Comparison of ENCODE assay signal across 8 cellular contexts in genomic region chr14:95515080-95515489, GRCh38. TPM values are rescaled to one million over a fixed set of nuclear protein-coding genes. Genes with fewer than 3 reads are reported as not detected.
DNase-seq lines count a peak whose midpoint lies in the region; ATAC-seq and TF ChIP-seq lines count a peak whose summit lies in the region.

No MANE protein-coding gene starts in this region.

- H3K79me2 ChIP-seq in MM.1S (ENCODE audit: low read length): peaks cover 52% of the 10 kb centered on the region

- H3K4me2 ChIP-seq in MM.1S (ENCODE audit: low read depth, low read length): peak overlapping the region; percentile 94

- POLR2A ChIA-PET in HEK293T (lab: Yijun Ruan, JAX): interaction anchor here (3.7 kb wide), 1 partner anchor 19 kb away, joined by 15 read pairs; the partner anchor contains the start of gene GLRX5

- intact Hi-C loops in body of pancreas (cut with DNase I): no loop called here

- no peak for TF ChIP-seq POLR2A in body of pancreas (IDR thresholded peaks at IDR 0.05)

- H2AFZ ChIP-seq in MM.1S (ENCODE audit: low read length): no peak overlapping the region

- H3K9me3 ChIP-seq in MM.1S (replicated peaks; ENCODE audit: insufficient read depth, low read length) (no peaks in the 10 kb centered on the region), body of pancreas (no peaks in the 10 kb centered on the region), subcutaneous abdominal adipose tissue (ENCODE audit: control insufficient read depth in 5 of 5, low read length in 5 of 5) (no peaks in the 10 kb centered on the region)

- H3K9ac ChIP-seq in MM.1S (ENCODE audit: low read length) (peak overlapping the region; percentile 83), subcutaneous abdominal adipose tissue (ENCODE audit: low read length in 5 of 5) (peak overlapping the region; percentile 50 to 96 (median 86))

- CTCF ChIA-PET in HEK293T (lab: Yijun Ruan, JAX): interaction anchor here (0.6 kb wide), 2 partner anchors 13 to 75 kb away, joined by 3 to 4 read pairs; no protein-coding TSS in a partner anchor

- WGBS in body of pancreas, 2 donors: 27 to 77% methylated on average over 3 to 7 of the region's 9 CpGs

- H3K4me3 ChIP-seq in MM.1S (ENCODE audit: low read length): peak overlapping the region; percentile 72
- H3K4me3 ChIP-seq in body of pancreas: no peak overlapping the region
- peak overlapping the region; percentile 56 to 93 (median 88) for H3K4me3 ChIP-seq in subcutaneous abdominal adipose tissue (ENCODE audit: low read depth in 1 of 5, low read length in 5 of 5)

- peaks cover 49% of the 10 kb centered on the region for H3K4me1 ChIP-seq in MM.1S (ENCODE audit: low read length)
- H3K4me1 ChIP-seq in body of pancreas: peaks cover 25% of the 10 kb centered on the region
- peaks cover 30 to 81% (median 81%) of the 10 kb centered on the region in 5 donors for H3K4me1 ChIP-seq in subcutaneous abdominal adipose tissue (ENCODE audit: control insufficient read depth in 5 of 5, insufficient read depth in 5 of 5, low read length in 5 of 5)

- DNase-seq in DMS79 treated with DMSO at 0.1 percent for 48 hours (lab: John Stamatoyannopoulos, UW) (peak; percentile 87), MM.1S (peak; percentile 52), body of pancreas (peak in 1 of 4 donors; percentile 29), left kidney (ENCODE audit: low read depth, low spot score) (peak; percentile 78), HEK293T (ENCODE audit: extremely low spot score) (no peak), NOMO-1 (lab: John Stamatoyannopoulos, UW; ENCODE audit: unreplicated experiment in 2 of 2) (no peak)

- no peaks in the 10 kb centered on the region for H3K36me3 ChIP-seq in MM.1S (replicated peaks; ENCODE audit: insufficient read depth, low read length)
- H3K36me3 ChIP-seq in body of pancreas (replicated peaks in 1 of 2; ENCODE audit: insufficient read depth in 1 of 2, low read depth in 2 of 2): no peaks in the 10 kb centered on the region
- peaks cover 0 to 2% (median 0%) of the 10 kb centered on the region in 5 donors for H3K36me3 ChIP-seq in subcutaneous abdominal adipose tissue (ENCODE audit: control insufficient read depth in 5 of 5, insufficient read depth in 5 of 5, low read length in 5 of 5)

- peak overlapping the region; percentile 88 for H3K27ac ChIP-seq in MM.1S (ENCODE audit: low read length)
- H3K27ac ChIP-seq in body of pancreas: no peak overlapping the region
- H3K27ac ChIP-seq in subcutaneous abdominal adipose tissue (ENCODE audit: low read depth, low read length): peak overlapping the region; percentile 95

- H3K27me3 ChIP-seq in MM.1S (replicated peaks; ENCODE audit: insufficient read depth, low read length) (no peaks in the 10 kb centered on the region), body of pancreas (no peaks in the 10 kb centered on the region), subcutaneous abdominal adipose tissue (ENCODE audit: control insufficient read depth in 5 of 5, insufficient read depth in 4 of 5, low read length in 5 of 5) (no peaks in the 10 kb centered on the region)

- TF ChIP-seq CTCF in MM.1S (IDR thresholded peaks at IDR 0.05; ENCODE audit: low read length): no peak
- no peak for TF ChIP-seq CTCF in body of pancreas (IDR thresholded peaks at IDR 0.05)

- peaks cover 46% of the 10 kb centered on the region for H3F3A ChIP-seq in MM.1S (ENCODE audit: insufficient read depth, low read length)

- H3K9me2 ChIP-seq in MM.1S (replicated peaks; ENCODE audit: insufficient read depth, low read length): no peaks in the 10 kb centered on the region

- ATAC-seq in body of pancreas (peak; percentile 13), HG03108 (IDR thresholded peaks at IDR 0.05; ENCODE audit: unreplicated experiment) (no peak)

- H4K20me1 ChIP-seq in MM.1S (ENCODE audit: insufficient read depth, low read length): no peaks in the 10 kb centered on the region

TF ChIP-seq in HEK293T, 16 proteins besides CTCF, POLR2A, EP300 and RAD21:
- TF ChIP-seq CTBP1 (IDR thresholded peaks at IDR 0.05; ENCODE audit: borderline replicate concordance): no peak
- no peak for TF ChIP-seq LEF1 (IDR thresholded peaks at IDR 0.05; ENCODE audit: borderline replicate concordance)
- TF ChIP-seq FOXK2 (IDR thresholded peaks at IDR 0.05): no peak
TF ChIP-seq in HEK293T: peak in this region for 0.

RNA-seq across cellular contexts. Expression of gene SYNE3, which starts 1.4 kb away (rescaled TPM):
- total RNA-seq in body of pancreas: 1 to 10 TPM; 7.0 to 7.3 TPM

RNA-seq across cellular contexts. Expression of gene GLRX5, which starts 19.8 kb away (rescaled TPM):
- total RNA-seq in body of pancreas: 10 to 100 TPM; 21.5 to 49.1 TPM

Comparison
In these comparisons a context has a peak if more than half of its experiments do, and no peak if none do; other contexts are left out.
1. DNase-seq: peak in DMS79 treated with DMSO at 0.1 percent for 48 hours (single experiment), MM.1S (single experiment) and left kidney (single experiment); none in HEK293T (single experiment) and NOMO-1 (0 of 2).
2. H3K27ac ChIP-seq: peak in MM.1S (single experiment) and subcutaneous abdominal adipose tissue (single experiment); none in body of pancreas (0 of 4).
3. H3K4me3 ChIP-seq: peak in MM.1S (single experiment) and subcutaneous abdominal adipose tissue (5 of 5); none in body of pancreas (0 of 2).